ENCODE assay signal across 1 cellular context in genomic region chr19:58499021-58499927, GRCh38.
TF ChIP-seq lines count a peak whose summit lies in the region.

No MANE protein-coding gene starts in this region.

TF ChIP-seq in K562, 482 proteins besides CTCF, POLR2A, EP300 and RAD21 (continued from another document and continues in another):
- TF ChIP-seq CREB3L1 (IDR thresholded peaks at IDR 0.05; ENCODE audit: borderline replicate concordance, low read depth), result peak; percentile 75
- TF ChIP-seq ZNF408 (CRISPR knock-in tag; IDR thresholded peaks at IDR 0.05; ENCODE audit: low read depth), result no peak
- TF ChIP-seq MXD1 (CRISPR knock-in tag; IDR thresholded peaks at IDR 0.05; ENCODE audit: borderline replicate concordance, poor library complexity, severe bottlenecking), result no peak
- no peak for TF ChIP-seq HIVEP1 (CRISPR knock-in tag; IDR thresholded peaks at IDR 0.05)
- peak; percentile 82 for TF ChIP-seq L3MBTL2 (IDR thresholded peaks at IDR 0.05)
- no peak for TF ChIP-seq HSF4 (CRISPR knock-in tag; IDR thresholded peaks at IDR 0.05; ENCODE audit: borderline replicate concordance)
- TF ChIP-seq SMARCC2 (IDR thresholded peaks at IDR 0.05; ENCODE audit: low read depth), result no peak
- TF ChIP-seq REST (CRISPR knock-in tag; IDR thresholded peaks at IDR 0.05; ENCODE audit: low read depth), result peak; percentile 78; the same call in 1 of the 2 replicates
- TF ChIP-seq KDM5B (IDR thresholded peaks at IDR 0.05; ENCODE audit: insufficient replicate concordance, low read depth, low read length), result peak; percentile 68
- no peak for TF ChIP-seq ZFP30 (CRISPR knock-in tag; IDR thresholded peaks at IDR 0.05; ENCODE audit: borderline replicate concordance)
- no peak; the same call in 1 of the 2 replicates for TF ChIP-seq MYNN (IDR thresholded peaks at IDR 0.05)
- no peak for TF ChIP-seq MYNN (CRISPR knock-in tag; IDR thresholded peaks at IDR 0.05)
- no peak for TF ChIP-seq ZNF707 (CRISPR knock-in tag; conservative IDR thresholded peaks at IDR 0.05)
- TF ChIP-seq ARNT (IDR thresholded peaks at IDR 0.05), result 0 out of 4 replicates have a peak, but pooled peaks of 1 of the 2 experiments have one; percentile 21
- no peak for TF ChIP-seq MAFF (IDR thresholded peaks at IDR 0.05; ENCODE audit: low read length)
- TF ChIP-seq SMARCE1 (IDR thresholded peaks at IDR 0.05), result no peak
- peak; percentile 87; the same call in 1 of the 2 replicates for TF ChIP-seq ARID4B (CRISPR knock-in tag; IDR thresholded peaks at IDR 0.05)
- no peak for TF ChIP-seq CEBPB (tag; IDR thresholded peaks at IDR 0.05)
- TF ChIP-seq ZBTB5 (IDR thresholded peaks at IDR 0.05), result no peak
- no peak for TF ChIP-seq TCF7L2 (IDR thresholded peaks at IDR 0.05; ENCODE audit: low read depth, low read length)
- no peak for TF ChIP-seq TAL1 (IDR thresholded peaks at IDR 0.05)
- TF ChIP-seq MXI1 (IDR thresholded peaks at IDR 0.05; ENCODE audit: low read depth, low read length), result no peak; the same call in 1 of the 2 replicates
- 0 out of 4 replicates have a peak, but pooled peaks have one; percentile 42 to 47 for TF ChIP-seq ZMIZ1 (IDR thresholded peaks at IDR 0.05; ENCODE audit: low read depth in 2 of 2, low read length in 2 of 2)
- peak; percentile 47 for TF ChIP-seq ZBTB33 (CRISPR knock-in tag; IDR thresholded peaks at IDR 0.05)
- TF ChIP-seq HDAC8 (tag; IDR thresholded peaks at IDR 0.05), result peak; percentile 20; the same call in 1 of the 2 replicates
- peak; percentile 91 for TF ChIP-seq ESRRA (IDR thresholded peaks at IDR 0.05; ENCODE audit: borderline replicate concordance, low read depth)
- no peak for TF ChIP-seq PHB2 (IDR thresholded peaks at IDR 0.05; ENCODE audit: low read depth)
- peak; percentile 76; the same call in 1 of the 2 replicates for TF ChIP-seq NBN (IDR thresholded peaks at IDR 0.05; ENCODE audit: low read depth)
- no peak for TF ChIP-seq FOXJ2 (tag; IDR thresholded peaks at IDR 0.05)
- TF ChIP-seq ZNF143 (CRISPR knock-in tag; IDR thresholded peaks at IDR 0.05), result peak; percentile 68
- TF ChIP-seq ZNF232 (CRISPR knock-in tag; IDR thresholded peaks at IDR 0.05), result no peak
- TF ChIP-seq ZNF146 (CRISPR knock-in tag; IDR thresholded peaks at IDR 0.05; ENCODE audit: unreplicated experiment), result no peak
- TF ChIP-seq TOE1 (IDR thresholded peaks at IDR 0.05; ENCODE audit: borderline replicate concordance), result peak; percentile 85
- TF ChIP-seq TOE1 (CRISPR knock-in tag; IDR thresholded peaks at IDR 0.05; ENCODE audit: borderline replicate concordance, low read depth), result no peak
- TF ChIP-seq SREBF1 (IDR thresholded peaks at IDR 0.05; ENCODE audit: borderline replicate concordance, low read depth, low read length), result 0 out of 2 replicates have a peak, but pooled peaks have one; percentile 57
- TF ChIP-seq KLF6 (CRISPR knock-in tag; IDR thresholded peaks at IDR 0.05; ENCODE audit: borderline replicate concordance), result peak; percentile 10; the same call in 1 of the 2 replicates
- no peak for TF ChIP-seq PCBP2 (IDR thresholded peaks at IDR 0.05; ENCODE audit: low read depth, low read length, poor library complexity, severe bottlenecking)
- TF ChIP-seq FOXO4 (CRISPR knock-in tag; IDR thresholded peaks at IDR 0.05), result no peak
- TF ChIP-seq ZBTB34 (CRISPR knock-in tag; IDR thresholded peaks at IDR 0.05), result no peak
- TF ChIP-seq GABPB2 (CRISPR knock-in tag; conservative IDR thresholded peaks at IDR 0.05), result no peak
- peak; percentile 26 to 58; a peak in 1 of 4 replicates for TF ChIP-seq ETV6 (IDR thresholded peaks at IDR 0.05; ENCODE audit: borderline replicate concordance in 1 of 2, low read depth in 2 of 2, low read length in 1 of 2)
- no peak for TF ChIP-seq ETV6 (CRISPR knock-in tag; IDR thresholded peaks at IDR 0.05; ENCODE audit: borderline replicate concordance)
- TF ChIP-seq ZNF77 (CRISPR knock-in tag; IDR thresholded peaks at IDR 0.05), result no peak
